11 cellular contexts compared by ENCODE assay signal in genomic region chr14:59313063-59314018, GRCh38.
DNase-seq lines count a peak whose midpoint lies in the region; ATAC-seq lines count a peak whose summit lies in the region.
"Had no signal": no experiment of that assay in that cellular context is flagged by ENCODE, and none has a peak within 500 bp of the region (broad histone marks: within the 10 kb centered on the region; RNA-seq: fewer than 3 reads in every experiment).

No MANE protein-coding gene starts in this region.

- no peaks in the 10 kb centered on the region for H3K9me3 Mint-ChIP-seq in immature natural killer cell
- H3K9me3 Mint-ChIP-seq: CD4-positive, CD25-positive, alpha-beta regulatory T cell had no signal

- H3K27me3 ChIP-seq in trophoblast cell (ENCODE audit: insufficient read depth, low read length) = no peaks in the 10 kb centered on the region

- peaks cover 8% of the 10 kb centered on the region for H3K79me1 ChIP-seq in trophoblast cell (ENCODE audit: low read length)

- H2BK12ac ChIP-seq in trophoblast cell (ENCODE audit: low read length) = peak overlapping the region; percentile 24

- DNase-seq in trophoblast cell (no peak), caudate nucleus (lab: John Stamatoyannopoulos, UW) (no peak), immature natural killer cell (no peak)
- no peak for DNase-seq in activated CD8-positive, alpha-beta memory T cell treated with anti-CD3 and anti-CD28 coated beads, Interleukin-2, amount 50 U/mL, for 48 hours
- DNase-seq in activated effector memory CD4-positive, alpha-beta T cell treated with anti-CD3 and anti-CD28 coated beads, Interleukin-2, amount 50 U/mL, for 16 hours = no peak
- DNase-seq: CD4-positive, CD25-positive, alpha-beta regulatory T cell; NCI-H1694 had no signal

- H4K12ac ChIP-seq in trophoblast cell (ENCODE audit: low read depth, low read length) = no peak overlapping the region

- H3K79me2 ChIP-seq in trophoblast cell (ENCODE audit: control insufficient read depth, insufficient read depth, low read length, poor library complexity) = no peaks in the 10 kb centered on the region

- WGBS in trophoblast cell (ENCODE audit: extremely low coverage, insufficient coverage, insufficient read length) = no CpG with 5 or more reads among the region's 4 CpGs

- no peaks in the 10 kb centered on the region for H3K36me3 Mint-ChIP-seq in immature natural killer cell

- H3K4ac ChIP-seq in trophoblast cell (ENCODE audit: low read depth, low read length) = no peak overlapping the region

- H2BK5ac ChIP-seq in trophoblast cell (ENCODE audit: low read depth, low read length, poor library complexity) = no peak overlapping the region

- H3K4me3 ChIP-seq in trophoblast cell (ENCODE audit: low read depth, low read length) = no peak overlapping the region

- no peak overlapping the region for H3K4me2 ChIP-seq in trophoblast cell (ENCODE audit: low read length)

- H2AK5ac ChIP-seq in trophoblast cell (ENCODE audit: low read length) = no peak overlapping the region

- H3K36me3 ChIP-seq in trophoblast cell (ENCODE audit: control insufficient read depth in 1 of 2, insufficient read depth in 2 of 2, low read length in 2 of 2) = no peaks in the 10 kb centered on the region

- peaks cover 4 to 10% of the 10 kb centered on the region in 2 experiments for H3K4me1 ChIP-seq in trophoblast cell (ENCODE audit: control insufficient read depth in 1 of 2, insufficient read depth in 2 of 2, low read length in 2 of 2)

- H4K8ac ChIP-seq in trophoblast cell (ENCODE audit: low read depth, low read length) = peak overlapping the region; percentile 23

- H3K18ac ChIP-seq in trophoblast cell (ENCODE audit: low read length) = no peak overlapping the region

- H2AFZ ChIP-seq in trophoblast cell (ENCODE audit: insufficient read depth, low read length, poor library complexity) = no peak overlapping the region

- H2BK120ac ChIP-seq in trophoblast cell (ENCODE audit: insufficient read depth, low read length, poor library complexity) = peak overlapping the region; percentile 38

- no peaks in the 10 kb centered on the region for H3K9me3 ChIP-seq in trophoblast cell (ENCODE audit: insufficient read depth, low read depth, low read length)

- peaks cover 5 to 8% of the 10 kb centered on the region in 2 donors for H3K4me1 Mint-ChIP-seq in immature natural killer cell

- ATAC-seq in GM18870 (IDR thresholded peaks at IDR 0.05; ENCODE audit: unreplicated experiment) = peak; percentile 63
- ATAC-seq in GM21825 (IDR thresholded peaks at IDR 0.05; ENCODE audit: unreplicated experiment) = peak; percentile 74
- ATAC-seq in HG03565 (IDR thresholded peaks at IDR 0.05; ENCODE audit: unreplicated experiment) = peak; percentile 46

- no peak overlapping the region for H3K27ac Mint-ChIP-seq in immature natural killer cell
- H3K27ac Mint-ChIP-seq: CD4-positive, CD25-positive, alpha-beta regulatory T cell had no signal

- H3K9ac ChIP-seq in trophoblast cell (ENCODE audit: low read length) = no peak overlapping the region

- no peak overlapping the region for H3K4me3 Mint-ChIP-seq in immature natural killer cell
- H3K4me3 Mint-ChIP-seq: CD4-positive, CD25-positive, alpha-beta regulatory T cell had no signal

- no peak overlapping the region for H3K27ac ChIP-seq in trophoblast cell (ENCODE audit: low read depth, low read length)
- no peak overlapping the region for H3K27ac ChIP-seq in caudate nucleus (ENCODE audit: low read depth, low read length)
- H3K27ac ChIP-seq: HL-60 had no signal

- H3K27me3 Mint-ChIP-seq in immature natural killer cell (ENCODE audit: low read depth in 3 of 3) = peaks cover 0 to 2% (median 0%) of the 10 kb centered on the region in 3 donors
- H3K27me3 Mint-ChIP-seq: CD4-positive, CD25-positive, alpha-beta regulatory T cell had no signal

- no peak overlapping the region for H3K14ac ChIP-seq in trophoblast cell (ENCODE audit: low read length)

- H4K91ac ChIP-seq in trophoblast cell (ENCODE audit: low read depth, low read length) = no peak overlapping the region

- H3K23ac ChIP-seq in trophoblast cell (ENCODE audit: low read length) = no peak overlapping the region
